In genomic region chr4:675980-676870, GRCh38 we compare ENCODE assay signal across 11 cellular contexts. TPM values are rescaled to one million over a fixed set of nuclear protein-coding genes. Genes with fewer than 3 reads are reported as not detected.
DNase-seq lines count a peak whose midpoint lies in the region; ATAC-seq and TF ChIP-seq lines count a peak whose summit lies in the region.
"Had no signal": no experiment of that assay in that cellular context is flagged by ENCODE, and none has a peak within 500 bp of the region (broad histone marks: within the 10 kb centered on the region; RNA-seq: fewer than 3 reads in every experiment).

No MANE protein-coding gene starts in this region.

- peak overlapping the region; percentile 80 for H3K4me3 Mint-ChIP-seq in activated CD4-positive, alpha-beta T cell treated with anti-CD3 and anti-CD28 coated beads for 36 hours
- H3K4me3 Mint-ChIP-seq in activated CD4-positive, alpha-beta memory T cell treated with anti-CD3 and anti-CD28 coated beads for 36 hours: peak overlapping the region; percentile 20

- H3K9me2 ChIP-seq in HCT116 (ENCODE audit: insufficient read depth): no peaks in the 10 kb centered on the region

- H3K27ac ChIP-seq in HCT116 (ENCODE audit: low read depth, low read length): peak overlapping the region; percentile 90
- H3K27ac ChIP-seq in psoas muscle: peak overlapping the region; percentile 93

- RAD21 ChIA-PET in HCT116 (lab: Charles Lee; ENCODE audit: low non-redundant PET in 1 of 2, low total read pairs in 2 of 2, uncharacterized antibody in 2 of 2, unreplicated experiment in 2 of 2): no interaction called here

- H3K4me3 ChIP-seq in HCT116 (replicated peaks in 1 of 2; ENCODE audit: low read depth in 1 of 2, low read length in 2 of 2) (peak overlapping the region; percentile 77 to 91; a peak in 2 of 4 replicates), psoas muscle (peak overlapping the region; percentile 86)

- no peak overlapping the region for H2AFZ ChIP-seq in HCT116 (ENCODE audit: low read depth, low read length, poor library complexity, severe bottlenecking)

- intact Hi-C loops in activated CD4-positive, alpha-beta T cell treated with anti-CD3 and anti-CD28 coated beads for 36 hours (cut with DNase I, micrococcal nuclease): loop anchor here (10.0 kb wide), 2 partner anchors 171 to 1199 kb away; partner anchors contain the start of gene NSD2 (in 1 of the 2)
- intact Hi-C loops in HCT116 (cut with micrococcal nuclease): loop anchor here (10.0 kb wide), 1 partner anchor 201 kb away; no protein-coding TSS in a partner anchor
- intact Hi-C loops in activated CD4-positive, alpha-beta memory T cell treated with anti-CD3 and anti-CD28 coated beads for 36 hours (cut with micrococcal nuclease): loop anchor here (2.0 kb wide), 3 partner anchors 73 to 339 kb away; partner anchors contain the start of genes PIGG, ZNF141 and ZNF721
- intact Hi-C loops in psoas muscle (cut with DNase I): no loop called here

- ATAC-seq in activated CD4-positive, alpha-beta T cell treated with anti-CD3 and anti-CD28 coated beads for 36 hours: no peak
- ATAC-seq in HCT116: no peak
- ATAC-seq in psoas muscle: peak in 1 of 4 donors; percentile 31

- H3K27ac Mint-ChIP-seq in activated CD4-positive, alpha-beta T cell treated with anti-CD3 and anti-CD28 coated beads for 36 hours: no peak overlapping the region
- no peak overlapping the region for H3K27ac Mint-ChIP-seq in activated CD4-positive, alpha-beta memory T cell treated with anti-CD3 and anti-CD28 coated beads for 36 hours

- peak overlapping the region; percentile 95; the same call in 1 of the 2 replicates for H3K9ac ChIP-seq in HCT116 (ENCODE audit: low read length)

- 33 to 43% (median 37%) methylated on average over 19 of the region's 19 CpGs for WGBS in psoas muscle, 3 donors

- H3K4me1 Mint-ChIP-seq in activated CD4-positive, alpha-beta T cell treated with anti-CD3 and anti-CD28 coated beads for 36 hours: peaks cover 17% of the 10 kb centered on the region
- H3K4me1 Mint-ChIP-seq in activated CD4-positive, alpha-beta memory T cell treated with anti-CD3 and anti-CD28 coated beads for 36 hours (ENCODE audit: low read depth): peaks cover 16% of the 10 kb centered on the region

- DNase-seq in activated CD4-positive, alpha-beta T cell treated with anti-CD3 and anti-CD28 coated beads for 36 hours: peak; percentile 46
- no peak for DNase-seq in activated CD4-positive, alpha-beta T cell treated with anti-CD3 and anti-CD28 coated beads, Interleukin-2, amount 50 U/mL, for 4 hours
- no peak for DNase-seq in HCT116 (ENCODE audit: low read depth, low spot score)
- DNase-seq in activated CD4-positive, alpha-beta memory T cell treated with anti-CD3 and anti-CD28 coated beads for 36 hours: no peak
- peak in 1 of 2 donors; percentile 49 for DNase-seq in psoas muscle
- no peak for DNase-seq in HK-2 (ENCODE audit: unreplicated experiment)
- no peak for DNase-seq in NOMO-1 (lab: John Stamatoyannopoulos, UW; ENCODE audit: unreplicated experiment in 2 of 2)
- no peak for DNase-seq in amygdala (lab: John Stamatoyannopoulos, UW)

- H3K9me3 ChIP-seq in HCT116 (ENCODE audit: control insufficient read depth in 1 of 2, insufficient read depth in 1 of 2, low read depth in 1 of 2, low read length in 2 of 2): no peaks in the 10 kb centered on the region
- H3K9me3 ChIP-seq in psoas muscle: no peaks in the 10 kb centered on the region
- H3K9me3 ChIP-seq: tibial nerve had no signal

- CTCF ChIA-PET in activated CD4-positive, alpha-beta T cell treated with anti-CD3 and anti-CD28 coated beads for 36 hours (lab: Charles Lee): no interaction called here
- CTCF ChIA-PET in HCT116 (lab: Charles Lee): interaction anchor here (0.9 kb wide), 1 partner anchor 11 kb away, joined by 3 read pairs; no protein-coding TSS in a partner anchor
- CTCF ChIA-PET in activated CD4-positive, alpha-beta memory T cell treated with anti-CD3 and anti-CD28 coated beads for 36 hours (lab: Charles Lee): interaction anchor here (1.1 kb wide), 1 partner anchor 8 kb away, joined by 3 read pairs; no protein-coding TSS in a partner anchor

- POLR2A ChIA-PET in activated CD4-positive, alpha-beta T cell treated with anti-CD3 and anti-CD28 coated beads for 36 hours (lab: Charles Lee): interaction anchor here (0.5 kb wide), 1 partner anchor 152 kb away, joined by 4 read pairs; no protein-coding TSS in a partner anchor
- POLR2A ChIA-PET in HCT116 (lab: Charles Lee): no interaction called here
- POLR2A ChIA-PET in activated CD4-positive, alpha-beta memory T cell treated with anti-CD3 and anti-CD28 coated beads for 36 hours (lab: Charles Lee): no interaction called here

- TF ChIP-seq RAD21 in HCT116 (IDR thresholded peaks at IDR 0.05; ENCODE audit: low read depth): no peak

- H3K4me1 ChIP-seq in HCT116 (ENCODE audit: control insufficient read depth in 1 of 2, insufficient read depth in 2 of 2, low read length in 2 of 2) (peaks cover 23 to 52% of the 10 kb centered on the region in 2 experiments), psoas muscle (peaks cover 53% of the 10 kb centered on the region)

- H3K36me3 ChIP-seq in HCT116 (ENCODE audit: control insufficient read depth in 1 of 2, insufficient read depth in 2 of 2, low read length in 2 of 2): peaks cover 10 to 20% of the 10 kb centered on the region in 2 experiments
- H3K36me3 ChIP-seq in psoas muscle (ENCODE audit: insufficient read depth in 1 of 2, low read depth in 1 of 2): peaks cover 7 to 20% of the 10 kb centered on the region in 2 donors

- peak overlapping the region; percentile 93 for H3K4me2 ChIP-seq in HCT116 (ENCODE audit: low read length)

- H3K27me3 ChIP-seq in HCT116 (ENCODE audit: insufficient read depth, low read length) (no peaks in the 10 kb centered on the region), psoas muscle (ENCODE audit: insufficient read depth in 3 of 3, low read length in 2 of 3) (peaks cover 0 to 2% (median 0%) of the 10 kb centered on the region in 3 donors)
- H3K27me3 ChIP-seq: tibial nerve had no signal

- H4K20me1 ChIP-seq in HCT116 (ENCODE audit: insufficient read depth): no peaks in the 10 kb centered on the region

- TF ChIP-seq CTCF in HCT116 (IDR thresholded peaks at IDR 0.05 in 2 of 3, conservative IDR thresholded peaks at IDR 0.05 in 1 of 3; ENCODE audit: borderline replicate concordance in 1 of 3, insufficient read depth in 1 of 3, low read depth in 2 of 3, low read length in 2 of 3) (no peak), psoas muscle (IDR thresholded peaks at IDR 0.05) (no peak)

- no peaks in the 10 kb centered on the region for H3K27me3 Mint-ChIP-seq in activated CD4-positive, alpha-beta T cell treated with anti-CD3 and anti-CD28 coated beads for 36 hours
- no peaks in the 10 kb centered on the region for H3K27me3 Mint-ChIP-seq in activated CD4-positive, alpha-beta memory T cell treated with anti-CD3 and anti-CD28 coated beads for 36 hours

- TF ChIP-seq POLR2A in HCT116 (IDR thresholded peaks at IDR 0.05; ENCODE audit: borderline replicate concordance, extremely low read depth, insufficient read depth, insufficient read length): no peak

- BruUV-seq in HCT116 (replicated peaks; lab: Mats Ljungman, UMichigan): no TSS peak

- H3K79me2 ChIP-seq in HCT116 (ENCODE audit: insufficient read depth, low read length): peaks cover 26% of the 10 kb centered on the region

- no peaks in the 10 kb centered on the region for H3K9me3 Mint-ChIP-seq in activated CD4-positive, alpha-beta T cell treated with anti-CD3 and anti-CD28 coated beads for 36 hours (ENCODE audit: low read depth)
- no peaks in the 10 kb centered on the region for H3K9me3 Mint-ChIP-seq in activated CD4-positive, alpha-beta memory T cell treated with anti-CD3 and anti-CD28 coated beads for 36 hours

- H3K36me3 Mint-ChIP-seq in activated CD4-positive, alpha-beta T cell treated with anti-CD3 and anti-CD28 coated beads for 36 hours (ENCODE audit: low read depth): peaks cover 13% of the 10 kb centered on the region
- H3K36me3 Mint-ChIP-seq in activated CD4-positive, alpha-beta memory T cell treated with anti-CD3 and anti-CD28 coated beads for 36 hours: peaks cover 17% of the 10 kb centered on the region

TF ChIP-seq in HCT116, 20 proteins besides CTCF, POLR2A, EP300 and RAD21 (continues in another document):
- TF ChIP-seq ZNF274 (IDR thresholded peaks at IDR 0.05; ENCODE audit: low read depth, low read length): no peak
- no peak for TF ChIP-seq CBX3 (IDR thresholded peaks at IDR 0.05; ENCODE audit: low read depth)

RNA-seq across cellular contexts. Expression of gene MYL5, which starts 1.9 kb away (rescaled TPM):
- total RNA-seq in activated CD4-positive, alpha-beta T cell treated with anti-CD3 and anti-CD28 coated beads for 36 hours: 10 to 100 TPM; 13.7 to 16.4 TPM
- 14.0 TPM for total RNA-seq in HCT116 (2021; ENCODE audit: unreplicated experiment)
- 7.7 and 9.8 TPM in 2 replicates for polyA plus RNA-seq in HCT116 (2012)
- 10 to 100 TPM; 12.4 to 13.0 TPM for total RNA-seq in activated CD4-positive, alpha-beta memory T cell treated with anti-CD3 and anti-CD28 coated beads for 36 hours
- total RNA-seq in psoas muscle: 1 to 10 TPM; 3.3 to 7.2 (median 5.9) TPM
- 10 to 100 TPM in 1 of 3 donors, 1 to 10 TPM in 2; 2.0 to 11.2 (median 5.4) TPM for polyA plus RNA-seq in psoas muscle

RNA-seq across cellular contexts. Expression of gene ATP5ME, which starts 2.1 kb away (rescaled TPM):
- total RNA-seq in activated CD4-positive, alpha-beta T cell treated with anti-CD3 and anti-CD28 coated beads for 36 hours: 100 to 1,000 TPM; 147 to 210 TPM
- total RNA-seq in HCT116 (2021; ENCODE audit: unreplicated experiment): 330 TPM
- polyA plus RNA-seq in HCT116 (2012): 766 and 980 TPM in 2 replicates
- total RNA-seq in activated CD4-positive, alpha-beta memory T cell treated with anti-CD3 and anti-CD28 coated beads for 36 hours: 100 to 1,000 TPM; 245 to 254 TPM
- total RNA-seq in psoas muscle: 100 to 1,000 TPM; 358 to 494 (median 466) TPM
- polyA plus RNA-seq in psoas muscle: 100 to 1,000 TPM; 389 to 712 (median 679) TPM

RNA-seq across cellular contexts. Expression of gene SLC49A3, which starts 12.7 kb away (rescaled TPM):
- total RNA-seq in activated CD4-positive, alpha-beta T cell treated with anti-CD3 and anti-CD28 coated beads for 36 hours: under 1 TPM; 0.09 to 0.39 TPM
- 5.5 TPM for total RNA-seq in HCT116 (2021; ENCODE audit: unreplicated experiment)
- 1.8 and 3.4 TPM in 2 replicates for polyA plus RNA-seq in HCT116 (2012)
- total RNA-seq in activated CD4-positive, alpha-beta memory T cell treated with anti-CD3 and anti-CD28 coated beads for 36 hours: under 1 TPM in 1 of 2 experiments, not detected in 1; 0.19 TPM
- 1 to 10 TPM; 1.7 to 3.1 (median 3.0) TPM for total RNA-seq in psoas muscle
- polyA plus RNA-seq in psoas muscle: 1 to 10 TPM; 1.6 to 3.7 (median 1.9) TPM
- polyA plus RNA-seq: AG04450 had no signal

RNA-seq across cellular contexts. Expression of gene PCGF3, which starts 29.4 kb away (rescaled TPM):
- total RNA-seq in activated CD4-positive, alpha-beta T cell treated with anti-CD3 and anti-CD28 coated beads for 36 hours: 10 to 100 TPM; 20.6 to 22.5 TPM
- 66.3 TPM for total RNA-seq in HCT116 (2021; ENCODE audit: unreplicated experiment)
- 53.8 and 62.5 TPM in 2 replicates for polyA plus RNA-seq in HCT116 (2012)
- 10 to 100 TPM; 27.8 to 29.3 TPM for total RNA-seq in activated CD4-positive, alpha-beta memory T cell treated with anti-CD3 and anti-CD28 coated beads for 36 hours
- 10 to 100 TPM; 13.0 to 18.6 (median 15.3) TPM for total RNA-seq in psoas muscle
- 10 to 100 TPM; 10.9 to 19.2 (median 11.3) TPM for polyA plus RNA-seq in psoas muscle

RNA-seq across cellular contexts. Expression of gene PDE6B, which starts 50.9 kb away (rescaled TPM):
- total RNA-seq in activated CD4-positive, alpha-beta T cell treated with anti-CD3 and anti-CD28 coated beads for 36 hours: 10 to 100 TPM; 16.2 to 17.2 TPM
- total RNA-seq in HCT116 (2021; ENCODE audit: unreplicated experiment) (not detected), psoas muscle (under 1 TPM in 3 of 4 donors, not detected in 1; 0.30 to 0.39 (median 0.32) TPM)
- polyA plus RNA-seq in HCT116 (2012): 0.02 and 0.03 TPM in 2 replicates
- 10 to 100 TPM; 16.1 to 22.9 TPM for total RNA-seq in activated CD4-positive, alpha-beta memory T cell treated with anti-CD3 and anti-CD28 coated beads for 36 hours
- polyA plus RNA-seq in psoas muscle: under 1 TPM; 0.03 to 0.48 (median 0.09) TPM
- total RNA-seq: bronchial epithelial cell had no signal

Comparison
In these comparisons a context has a peak if more than half of its experiments do, and no peak if none do; other contexts are left out.
1. intact Hi-C loops: an anchor here in activated CD4-positive, alpha-beta T cell treated with anti-CD3 and anti-CD28 coated beads for 36 hours (10.0 kb wide), HCT116 (10.0 kb wide) and activated CD4-positive, alpha-beta memory T cell treated with anti-CD3 and anti-CD28 coated beads for 36 hours (2.0 kb wide); none called in psoas muscle.